1 cellular context compared by ENCODE assay signal in the genomic region with DNA sequence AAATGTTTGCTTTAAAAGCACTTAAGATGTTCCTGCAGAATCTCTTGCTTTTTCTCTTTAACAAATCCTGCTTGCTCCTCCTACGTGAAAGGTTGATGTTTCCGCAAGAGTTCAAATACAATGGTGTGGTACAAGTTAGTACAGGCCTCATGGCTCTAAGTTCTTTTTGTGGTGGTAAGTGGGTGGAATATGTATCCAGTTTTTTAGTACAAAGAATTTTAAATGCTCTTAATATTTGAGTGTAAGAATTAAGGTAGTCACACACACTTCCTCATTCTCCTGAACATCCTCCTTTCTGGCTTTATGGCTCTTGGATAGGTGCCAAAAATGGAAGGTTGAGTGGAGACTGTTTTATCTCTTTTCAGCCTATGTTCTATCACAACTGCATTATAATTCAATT.
TF ChIP-seq lines count a peak whose summit lies in the region.

No MANE protein-coding gene starts in this region.

TF ChIP-seq in GM23338, 12 proteins besides CTCF, POLR2A, EP300 and RAD21 (continued from another document):
- TF ChIP-seq, protein P1, sequence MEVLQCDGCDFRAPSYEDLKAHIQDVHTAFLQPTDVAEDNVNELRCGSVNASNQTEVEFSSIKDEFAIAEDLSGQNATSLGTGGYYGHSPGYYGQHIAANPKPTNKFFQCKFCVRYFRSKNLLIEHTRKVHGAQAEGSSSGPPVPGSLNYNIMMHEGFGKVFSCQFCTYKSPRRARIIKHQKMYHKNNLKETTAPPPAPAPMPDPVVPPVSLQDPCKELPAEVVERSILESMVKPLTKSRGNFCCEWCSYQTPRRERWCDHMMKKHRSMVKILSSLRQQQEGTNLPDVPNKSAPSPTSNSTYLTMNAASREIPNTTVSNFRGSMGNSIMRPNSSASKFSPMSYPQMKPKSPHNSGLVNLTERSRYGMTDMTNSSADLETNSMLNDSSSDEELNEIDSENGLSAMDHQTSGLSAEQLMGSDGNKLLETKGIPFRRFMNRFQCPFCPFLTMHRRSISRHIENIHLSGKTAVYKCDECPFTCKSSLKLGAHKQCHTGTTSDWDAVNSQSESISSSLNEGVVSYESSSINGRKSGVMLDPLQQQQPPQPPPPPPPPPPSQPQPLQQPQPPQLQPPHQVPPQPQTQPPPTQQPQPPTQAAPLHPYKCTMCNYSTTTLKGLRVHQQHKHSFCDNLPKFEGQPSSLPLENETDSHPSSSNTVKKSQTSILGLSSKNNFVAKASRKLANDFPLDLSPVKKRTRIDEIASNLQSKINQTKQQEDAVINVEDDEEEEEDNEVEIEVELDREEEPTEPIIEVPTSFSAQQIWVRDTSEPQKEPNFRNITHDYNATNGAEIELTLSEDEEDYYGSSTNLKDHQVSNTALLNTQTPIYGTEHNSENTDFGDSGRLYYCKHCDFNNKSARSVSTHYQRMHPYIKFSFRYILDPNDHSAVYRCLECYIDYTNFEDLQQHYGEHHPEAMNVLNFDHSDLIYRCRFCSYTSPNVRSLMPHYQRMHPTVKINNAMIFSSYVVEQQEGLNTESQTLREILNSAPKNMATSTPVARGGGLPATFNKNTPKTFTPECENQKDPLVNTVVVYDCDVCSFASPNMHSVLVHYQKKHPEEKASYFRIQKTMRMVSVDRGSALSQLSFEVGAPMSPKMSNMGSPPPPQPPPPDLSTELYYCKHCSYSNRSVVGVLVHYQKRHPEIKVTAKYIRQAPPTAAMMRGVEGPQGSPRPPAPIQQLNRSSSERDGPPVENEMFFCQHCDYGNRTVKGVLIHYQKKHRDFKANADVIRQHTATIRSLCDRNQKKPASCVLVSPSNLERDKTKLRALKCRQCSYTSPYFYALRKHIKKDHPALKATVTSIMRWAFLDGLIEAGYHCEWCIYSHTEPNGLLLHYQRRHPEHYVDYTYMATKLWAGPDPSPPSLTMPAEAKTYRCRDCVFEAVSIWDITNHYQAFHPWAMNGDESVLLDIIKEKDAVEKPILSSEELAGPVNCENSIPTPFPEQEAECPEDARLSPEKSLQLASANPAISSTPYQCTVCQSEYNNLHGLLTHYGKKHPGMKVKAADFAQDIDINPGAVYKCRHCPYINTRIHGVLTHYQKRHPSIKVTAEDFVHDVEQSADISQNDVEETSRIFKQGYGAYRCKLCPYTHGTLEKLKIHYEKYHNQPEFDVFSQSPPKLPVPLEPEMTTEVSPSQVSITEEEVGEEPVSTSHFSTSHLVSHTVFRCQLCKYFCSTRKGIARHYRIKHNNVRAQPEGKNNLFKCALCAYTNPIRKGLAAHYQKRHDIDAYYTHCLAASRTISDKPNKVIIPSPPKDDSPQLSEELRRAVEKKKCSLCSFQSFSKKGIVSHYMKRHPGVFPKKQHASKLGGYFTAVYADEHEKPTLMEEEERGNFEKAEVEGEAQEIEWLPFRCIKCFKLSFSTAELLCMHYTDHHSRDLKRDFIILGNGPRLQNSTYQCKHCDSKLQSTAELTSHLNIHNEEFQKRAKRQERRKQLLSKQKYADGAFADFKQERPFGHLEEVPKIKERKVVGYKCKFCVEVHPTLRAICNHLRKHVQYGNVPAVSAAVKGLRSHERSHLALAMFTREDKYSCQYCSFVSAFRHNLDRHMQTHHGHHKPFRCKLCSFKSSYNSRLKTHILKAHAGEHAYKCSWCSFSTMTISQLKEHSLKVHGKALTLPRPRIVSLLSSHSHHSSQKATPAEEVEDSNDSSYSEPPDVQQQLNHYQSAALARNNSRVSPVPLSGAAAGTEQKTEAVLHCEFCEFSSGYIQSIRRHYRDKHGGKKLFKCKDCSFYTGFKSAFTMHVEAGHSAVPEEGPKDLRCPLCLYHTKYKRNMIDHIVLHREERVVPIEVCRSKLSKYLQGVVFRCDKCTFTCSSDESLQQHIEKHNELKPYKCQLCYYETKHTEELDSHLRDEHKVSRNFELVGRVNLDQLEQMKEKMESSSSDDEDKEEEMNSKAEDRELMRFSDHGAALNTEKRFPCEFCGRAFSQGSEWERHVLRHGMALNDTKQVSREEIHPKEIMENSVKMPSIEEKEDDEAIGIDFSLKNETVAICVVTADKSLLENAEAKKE (CRISPR knock-in tag; IDR thresholded peaks at IDR 0.05), result no peak
- TF ChIP-seq JUNB (IDR thresholded peaks at IDR 0.05; ENCODE audit: unreplicated experiment) (no peak), EZH2 (IDR thresholded peaks at IDR 0.05; ENCODE audit: low read depth, unreplicated experiment) (no peak), ZNF331 (CRISPR knock-in tag; IDR thresholded peaks at IDR 0.05; ENCODE audit: low read depth) (no peak), ZNF114 (CRISPR knock-in tag; IDR thresholded peaks at IDR 0.05) (no peak), REST (IDR thresholded peaks at IDR 0.05; ENCODE audit: unreplicated experiment) (no peak), POLR2AphosphoS5 (IDR thresholded peaks at IDR 0.05; ENCODE audit: low read depth) (no peak)
